ENCODE assay signal across 8 cellular contexts in genomic region chr15:50182233-50183013, GRCh38. TPM values are rescaled to one million over a fixed set of nuclear protein-coding genes. Genes with fewer than 3 reads are reported as not detected.
DNase-seq lines count a peak whose midpoint lies in the region; ATAC-seq and TF ChIP-seq lines count a peak whose summit lies in the region.

No MANE protein-coding gene starts in this region.

- DNase-seq in CMK (ENCODE audit: low read depth), result peak; percentile 22
- DNase-seq in Jurkat, Clone E6-1 (ENCODE audit: low read depth, low spot score), result no peak
- peak; percentile 75 for DNase-seq in ecto neural progenitor cell (ENCODE audit: low spot score)
- peak; percentile 38 for DNase-seq in mesenchymal stem cell
- no peak for DNase-seq in OCI-M2 (lab: John Stamatoyannopoulos, UW; ENCODE audit: unreplicated experiment)

- H3K14ac ChIP-seq in mesenchymal stem cell (ENCODE audit: low read length in 2 of 2), result no peak overlapping the region

- no peak overlapping the region for H2BK12ac ChIP-seq in mesenchymal stem cell (ENCODE audit: low read length in 2 of 2)

- peaks cover 12% of the 10 kb centered on the region for H3K36me3 Mint-ChIP-seq in stimulated activated naive CD8-positive, alpha-beta T cell treated with anti-CD3 and anti-CD28 coated beads, Interleukin-15, Interleukin-2, amounts not matched to agents 100 ng/mL and 50 ng/mL, for 24 hours (ENCODE audit: low read depth)

- H3K4me1 Mint-ChIP-seq in stimulated activated naive CD8-positive, alpha-beta T cell treated with anti-CD3 and anti-CD28 coated beads, Interleukin-15, Interleukin-2, amounts not matched to agents 100 ng/mL and 50 ng/mL, for 24 hours (ENCODE audit: low read depth), result peaks cover 29% of the 10 kb centered on the region

- H3K18ac ChIP-seq in mesenchymal stem cell (ENCODE audit: low read depth in 1 of 2, low read length in 2 of 2), result no peak overlapping the region

- no peaks in the 10 kb centered on the region for H3K9me3 Mint-ChIP-seq in stimulated activated naive CD8-positive, alpha-beta T cell treated with anti-CD3 and anti-CD28 coated beads, Interleukin-15, Interleukin-2, amounts not matched to agents 100 ng/mL and 50 ng/mL, for 24 hours

- H3K4me3 ChIP-seq in Jurkat, Clone E6-1 (ENCODE audit: low read length), result peak overlapping the region; percentile 49
- peak overlapping the region; percentile 52 for H3K4me3 ChIP-seq in WI38 (ENCODE audit: low read depth, low read length)
- peak overlapping the region; percentile 51 to 76 for H3K4me3 ChIP-seq in mesenchymal stem cell (ENCODE audit: insufficient read depth in 1 of 2, low read depth in 1 of 2, low read length in 2 of 2)

- H4K8ac ChIP-seq in mesenchymal stem cell (ENCODE audit: low read length), result no peak overlapping the region

- H3K4me3 Mint-ChIP-seq in stimulated activated naive CD8-positive, alpha-beta T cell treated with anti-CD3 and anti-CD28 coated beads, Interleukin-15, Interleukin-2, amounts not matched to agents 100 ng/mL and 50 ng/mL, for 24 hours, result peak overlapping the region; percentile 92

- H2BK15ac ChIP-seq in mesenchymal stem cell (ENCODE audit: low read depth, poor library complexity, severe bottlenecking), result no peak overlapping the region

- 5% methylated on average over 77 of the region's 77 CpGs for WGBS in mesenchymal stem cell

- H2BK5ac ChIP-seq in mesenchymal stem cell (ENCODE audit: low read depth, low read length, poor library complexity, severe bottlenecking), result no peak overlapping the region

- no peak overlapping the region for H2AK5ac ChIP-seq in mesenchymal stem cell (ENCODE audit: low read length, severe bottlenecking)

- H2AFZ ChIP-seq in mesenchymal stem cell (ENCODE audit: low read depth, low read length), result peak overlapping the region; percentile 84

- no peaks in the 10 kb centered on the region for H3K9me3 ChIP-seq in mesenchymal stem cell (ENCODE audit: control insufficient read depth, low read length)

- no peaks in the 10 kb centered on the region for H3K36me3 ChIP-seq in mesenchymal stem cell (ENCODE audit: control insufficient read depth in 1 of 2, insufficient read depth in 2 of 2, low read depth in 1 of 2, low read length in 2 of 2)

- peak overlapping the region in 1 of 2 experiments; percentile 77 for H3K23ac ChIP-seq in mesenchymal stem cell (ENCODE audit: low read length in 2 of 2)

- peaks cover 13% of the 10 kb centered on the region for H3K4me1 ChIP-seq in mesenchymal stem cell (ENCODE audit: control insufficient read depth, insufficient read depth, low read depth, low read length)

- no peak overlapping the region for H3K27ac ChIP-seq in mesenchymal stem cell (ENCODE audit: low read length, poor library complexity, severe bottlenecking)

- ATAC-seq in GM21360 (IDR thresholded peaks at IDR 0.05; ENCODE audit: unreplicated experiment), result peak; percentile 49

- no peak overlapping the region for H3K9ac ChIP-seq in mesenchymal stem cell (ENCODE audit: low read length)

- H3K4ac ChIP-seq in mesenchymal stem cell (ENCODE audit: low read depth in 1 of 2, low read length in 2 of 2), result no peak overlapping the region

- no peak overlapping the region for H4K91ac ChIP-seq in mesenchymal stem cell (ENCODE audit: low read length)

- peak overlapping the region; percentile 73 for H3K27ac Mint-ChIP-seq in stimulated activated naive CD8-positive, alpha-beta T cell treated with anti-CD3 and anti-CD28 coated beads, Interleukin-15, Interleukin-2, amounts not matched to agents 100 ng/mL and 50 ng/mL, for 24 hours

- TF ChIP-seq CTCF in WI38 (IDR thresholded peaks at IDR 0.05; ENCODE audit: low read depth, low read length), result no peak

- no peaks in the 10 kb centered on the region for H3K79me1 ChIP-seq in mesenchymal stem cell (replicated peaks; ENCODE audit: low read length, poor library complexity, severe bottlenecking)

- H2BK120ac ChIP-seq in mesenchymal stem cell (ENCODE audit: low read depth, low read length), result no peak overlapping the region

- H3K27me3 Mint-ChIP-seq in stimulated activated naive CD8-positive, alpha-beta T cell treated with anti-CD3 and anti-CD28 coated beads, Interleukin-15, Interleukin-2, amounts not matched to agents 100 ng/mL and 50 ng/mL, for 24 hours, result peaks cover 37% of the 10 kb centered on the region

- H3K27me3 ChIP-seq in mesenchymal stem cell (ENCODE audit: control insufficient read depth in 1 of 2, insufficient read depth in 1 of 2, low read length in 2 of 2), result peaks cover 41 to 50% of the 10 kb centered on the region in 2 experiments

- H3K4me2 ChIP-seq in mesenchymal stem cell (ENCODE audit: low read length, poor library complexity, severe bottlenecking), result peak overlapping the region; percentile 97

RNA-seq across cellular contexts. Expression of gene SLC27A2, which starts 0.4 kb away (rescaled TPM):
- 29.5 TPM for polyA plus RNA-seq in Jurkat, Clone E6-1 (2012; ENCODE audit: insufficient read depth, insufficient read length)
- not detected for polyA plus RNA-seq in mesenchymal stem cell (2013, experiment 1 of 2)
- not detected for polyA plus RNA-seq in mesenchymal stem cell (2013, experiment 2 of 2)

Comparison
In these comparisons a context has a peak if more than half of its experiments do, and no peak if none do; other contexts are left out.
1. DNase-seq: peak in CMK (single experiment), ecto neural progenitor cell (single experiment) and mesenchymal stem cell (single experiment); none in Jurkat, Clone E6-1 (single experiment) and OCI-M2 (single experiment).
2. Peak in every context shown above with its lines, with median percentiles within 50 percentile points of each other: H3K4me3 ChIP-seq.